1 cellular context compared by ENCODE assay signal in the genomic region with DNA sequence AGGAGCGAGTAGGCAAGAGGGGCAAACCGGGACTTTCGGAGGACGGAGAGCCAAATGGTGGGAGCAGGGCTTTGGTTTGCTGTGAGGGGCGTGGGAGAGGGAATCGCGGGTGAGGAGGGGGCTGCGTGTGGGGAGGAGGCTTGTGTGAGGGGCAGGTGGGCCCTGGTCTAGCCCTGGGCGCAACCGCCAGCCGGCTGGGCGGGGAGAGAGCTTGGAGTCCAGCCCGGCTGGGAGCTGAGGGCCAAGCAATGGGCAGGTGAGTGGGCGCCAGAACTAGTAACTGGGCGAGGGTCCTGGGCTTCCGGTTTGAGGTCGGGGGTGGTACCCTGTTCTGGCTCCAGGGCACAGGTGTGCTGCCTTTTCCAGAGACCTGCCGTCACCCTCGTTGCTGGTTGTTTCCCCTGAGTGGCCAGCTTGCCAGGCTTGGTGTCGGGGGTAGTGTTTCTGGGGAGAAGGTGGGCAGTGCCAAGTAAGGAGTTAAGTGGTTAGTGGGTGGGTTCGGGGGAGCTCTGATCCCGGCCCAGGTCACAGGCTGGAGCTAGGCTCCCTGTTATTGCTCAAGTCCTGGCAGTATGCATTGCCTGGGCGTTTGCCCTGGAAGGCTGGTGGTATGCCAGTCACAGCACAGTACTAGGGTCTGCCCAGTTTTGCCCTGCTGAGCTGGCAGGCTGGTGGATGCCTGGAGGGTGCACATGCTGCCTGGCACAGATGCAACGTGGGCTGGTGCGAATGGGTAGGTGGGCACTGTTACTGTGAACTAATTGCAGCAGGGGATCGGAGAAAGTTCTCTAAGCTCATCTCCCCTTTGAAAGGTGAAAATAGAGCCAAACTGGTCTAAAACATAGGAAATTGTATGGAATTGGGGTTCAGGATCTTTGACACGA.
TF ChIP-seq lines count a peak whose summit lies in the region.

No MANE protein-coding gene starts in this region.

TF ChIP-seq in HepG2, 621 proteins besides CTCF, POLR2A, EP300 and RAD21 (continued from another document):
- TF ChIP-seq ZNF235 (CRISPR knock-in tag; IDR thresholded peaks at IDR 0.05; ENCODE audit: borderline replicate concordance) (no peak), SALL1 (CRISPR knock-in tag; IDR thresholded peaks at IDR 0.05) (no peak), FOXK1 (CRISPR knock-in tag; IDR thresholded peaks at IDR 0.05; ENCODE audit: borderline replicate concordance, low read depth) (no peak), ZNF30 (CRISPR knock-in tag; IDR thresholded peaks at IDR 0.05) (0 out of 2 replicates have a peak, but pooled peaks have one; percentile 75), ZNF572 (CRISPR knock-in tag; IDR thresholded peaks at IDR 0.05) (peak; percentile 75), CEBPB (IDR thresholded peaks at IDR 0.05; ENCODE audit: borderline replicate concordance, low read depth, low read length) (0 out of 2 replicates have a peak, but pooled peaks have one; percentile 3), ZSCAN20 (CRISPR knock-in tag; IDR thresholded peaks at IDR 0.05; ENCODE audit: borderline replicate concordance) (no peak), ELF3 (CRISPR knock-in tag; IDR thresholded peaks at IDR 0.05) (no peak), ZNF619 (CRISPR knock-in tag; IDR thresholded peaks at IDR 0.05) (no peak; the same call in 1 of the 2 replicates), CBFB (CRISPR knock-in tag; IDR thresholded peaks at IDR 0.05) (no peak), MED8 (CRISPR knock-in tag; IDR thresholded peaks at IDR 0.05; ENCODE audit: insufficient replicate concordance) (no peak), ZNF138 (CRISPR knock-in tag; IDR thresholded peaks at IDR 0.05; ENCODE audit: low read depth) (0 out of 2 replicates have a peak, but pooled peaks have one; percentile 7), CC2D1A (CRISPR knock-in tag; IDR thresholded peaks at IDR 0.05) (no peak), ZNF652 (CRISPR knock-in tag; IDR thresholded peaks at IDR 0.05; ENCODE audit: borderline replicate concordance, low read depth) (no peak), SETDB1 (CRISPR knock-in tag; IDR thresholded peaks at IDR 0.05; ENCODE audit: borderline replicate concordance) (peak; percentile 32; the same call in 1 of the 2 replicates), FOXC1 (CRISPR knock-in tag; IDR thresholded peaks at IDR 0.05; ENCODE audit: borderline replicate concordance) (0 out of 2 replicates have a peak, but pooled peaks have one; percentile 61), BRD4 (CRISPR knock-in tag; IDR thresholded peaks at IDR 0.05) (peak; percentile 61), CBX1 (IDR thresholded peaks at IDR 0.05; ENCODE audit: low read depth) (no peak), PCBP1 (IDR thresholded peaks at IDR 0.05; ENCODE audit: borderline replicate concordance, low read depth, low read length) (0 out of 2 replicates have a peak, but pooled peaks have one; percentile 17), ZNF839 (CRISPR knock-in tag; IDR thresholded peaks at IDR 0.05; ENCODE audit: borderline replicate concordance) (no peak), HCFC1 (IDR thresholded peaks at IDR 0.05; ENCODE audit: low read depth, low read length) (no peak), POLR2AphosphoS5 (IDR thresholded peaks at IDR 0.05; ENCODE audit: low read depth, low read length) (no peak), GABPB1 (CRISPR knock-in tag; IDR thresholded peaks at IDR 0.05) (no peak), RBM22 (optimal IDR thresholded peaks at IDR 0.05; ENCODE audit: low read length) (no peak), GLI4 (CRISPR knock-in tag; IDR thresholded peaks at IDR 0.05; ENCODE audit: borderline replicate concordance) (peak; percentile 17; the same call in 1 of the 2 replicates)
- TF ChIP-seq, protein P1, sequence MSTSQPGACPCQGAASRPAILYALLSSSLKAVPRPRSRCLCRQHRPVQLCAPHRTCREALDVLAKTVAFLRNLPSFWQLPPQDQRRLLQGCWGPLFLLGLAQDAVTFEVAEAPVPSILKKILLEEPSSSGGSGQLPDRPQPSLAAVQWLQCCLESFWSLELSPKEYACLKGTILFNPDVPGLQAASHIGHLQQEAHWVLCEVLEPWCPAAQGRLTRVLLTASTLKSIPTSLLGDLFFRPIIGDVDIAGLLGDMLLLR (CRISPR knock-in tag; IDR thresholded peaks at IDR 0.05): no peak
- TF ChIP-seq, protein P2, sequence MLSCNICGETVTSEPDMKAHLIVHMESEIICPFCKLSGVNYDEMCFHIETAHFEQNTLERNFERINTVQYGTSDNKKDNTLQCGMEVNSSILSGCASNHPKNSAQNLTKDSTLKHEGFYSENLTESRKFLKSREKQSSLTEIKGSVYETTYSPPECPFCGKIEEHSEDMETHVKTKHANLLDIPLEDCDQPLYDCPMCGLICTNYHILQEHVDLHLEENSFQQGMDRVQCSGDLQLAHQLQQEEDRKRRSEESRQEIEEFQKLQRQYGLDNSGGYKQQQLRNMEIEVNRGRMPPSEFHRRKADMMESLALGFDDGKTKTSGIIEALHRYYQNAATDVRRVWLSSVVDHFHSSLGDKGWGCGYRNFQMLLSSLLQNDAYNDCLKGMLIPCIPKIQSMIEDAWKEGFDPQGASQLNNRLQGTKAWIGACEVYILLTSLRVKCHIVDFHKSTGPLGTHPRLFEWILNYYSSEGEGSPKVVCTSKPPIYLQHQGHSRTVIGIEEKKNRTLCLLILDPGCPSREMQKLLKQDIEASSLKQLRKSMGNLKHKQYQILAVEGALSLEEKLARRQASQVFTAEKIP (CRISPR knock-in tag; IDR thresholded peaks at IDR 0.05; ENCODE audit: borderline replicate concordance): no peak
- TF ChIP-seq, protein P3, sequence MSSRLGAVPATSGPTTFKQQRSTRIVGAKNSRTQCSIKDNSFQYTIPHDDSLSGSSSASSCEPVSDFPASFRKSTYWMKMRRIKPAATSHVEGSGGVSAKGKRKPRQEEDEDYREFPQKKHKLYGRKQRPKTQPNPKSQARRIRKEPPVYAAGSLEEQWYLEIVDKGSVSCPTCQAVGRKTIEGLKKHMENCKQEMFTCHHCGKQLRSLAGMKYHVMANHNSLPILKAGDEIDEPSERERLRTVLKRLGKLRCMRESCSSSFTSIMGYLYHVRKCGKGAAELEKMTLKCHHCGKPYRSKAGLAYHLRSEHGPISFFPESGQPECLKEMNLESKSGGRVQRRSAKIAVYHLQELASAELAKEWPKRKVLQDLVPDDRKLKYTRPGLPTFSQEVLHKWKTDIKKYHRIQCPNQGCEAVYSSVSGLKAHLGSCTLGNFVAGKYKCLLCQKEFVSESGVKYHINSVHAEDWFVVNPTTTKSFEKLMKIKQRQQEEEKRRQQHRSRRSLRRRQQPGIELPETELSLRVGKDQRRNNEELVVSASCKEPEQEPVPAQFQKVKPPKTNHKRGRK (CRISPR knock-in tag; IDR thresholded peaks at IDR 0.05): no peak
- TF ChIP-seq, protein P4, sequence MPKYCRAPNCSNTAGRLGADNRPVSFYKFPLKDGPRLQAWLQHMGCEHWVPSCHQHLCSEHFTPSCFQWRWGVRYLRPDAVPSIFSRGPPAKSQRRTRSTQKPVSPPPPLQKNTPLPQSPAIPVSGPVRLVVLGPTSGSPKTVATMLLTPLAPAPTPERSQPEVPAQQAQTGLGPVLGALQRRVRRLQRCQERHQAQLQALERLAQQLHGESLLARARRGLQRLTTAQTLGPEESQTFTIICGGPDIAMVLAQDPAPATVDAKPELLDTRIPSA (CRISPR knock-in tag; IDR thresholded peaks at IDR 0.05; ENCODE audit: borderline replicate concordance): peak; percentile 51; the same call in 1 of the 2 replicates
- TF ChIP-seq, protein P5, sequence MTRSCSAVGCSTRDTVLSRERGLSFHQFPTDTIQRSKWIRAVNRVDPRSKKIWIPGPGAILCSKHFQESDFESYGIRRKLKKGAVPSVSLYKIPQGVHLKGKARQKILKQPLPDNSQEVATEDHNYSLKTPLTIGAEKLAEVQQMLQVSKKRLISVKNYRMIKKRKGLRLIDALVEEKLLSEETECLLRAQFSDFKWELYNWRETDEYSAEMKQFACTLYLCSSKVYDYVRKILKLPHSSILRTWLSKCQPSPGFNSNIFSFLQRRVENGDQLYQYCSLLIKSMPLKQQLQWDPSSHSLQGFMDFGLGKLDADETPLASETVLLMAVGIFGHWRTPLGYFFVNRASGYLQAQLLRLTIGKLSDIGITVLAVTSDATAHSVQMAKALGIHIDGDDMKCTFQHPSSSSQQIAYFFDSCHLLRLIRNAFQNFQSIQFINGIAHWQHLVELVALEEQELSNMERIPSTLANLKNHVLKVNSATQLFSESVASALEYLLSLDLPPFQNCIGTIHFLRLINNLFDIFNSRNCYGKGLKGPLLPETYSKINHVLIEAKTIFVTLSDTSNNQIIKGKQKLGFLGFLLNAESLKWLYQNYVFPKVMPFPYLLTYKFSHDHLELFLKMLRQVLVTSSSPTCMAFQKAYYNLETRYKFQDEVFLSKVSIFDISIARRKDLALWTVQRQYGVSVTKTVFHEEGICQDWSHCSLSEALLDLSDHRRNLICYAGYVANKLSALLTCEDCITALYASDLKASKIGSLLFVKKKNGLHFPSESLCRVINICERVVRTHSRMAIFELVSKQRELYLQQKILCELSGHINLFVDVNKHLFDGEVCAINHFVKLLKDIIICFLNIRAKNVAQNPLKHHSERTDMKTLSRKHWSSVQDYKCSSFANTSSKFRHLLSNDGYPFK (CRISPR knock-in tag; IDR thresholded peaks at IDR 0.05; ENCODE audit: borderline replicate concordance): 0 out of 2 replicates have a peak, but pooled peaks have one; percentile 1
- TF ChIP-seq, protein P6, sequence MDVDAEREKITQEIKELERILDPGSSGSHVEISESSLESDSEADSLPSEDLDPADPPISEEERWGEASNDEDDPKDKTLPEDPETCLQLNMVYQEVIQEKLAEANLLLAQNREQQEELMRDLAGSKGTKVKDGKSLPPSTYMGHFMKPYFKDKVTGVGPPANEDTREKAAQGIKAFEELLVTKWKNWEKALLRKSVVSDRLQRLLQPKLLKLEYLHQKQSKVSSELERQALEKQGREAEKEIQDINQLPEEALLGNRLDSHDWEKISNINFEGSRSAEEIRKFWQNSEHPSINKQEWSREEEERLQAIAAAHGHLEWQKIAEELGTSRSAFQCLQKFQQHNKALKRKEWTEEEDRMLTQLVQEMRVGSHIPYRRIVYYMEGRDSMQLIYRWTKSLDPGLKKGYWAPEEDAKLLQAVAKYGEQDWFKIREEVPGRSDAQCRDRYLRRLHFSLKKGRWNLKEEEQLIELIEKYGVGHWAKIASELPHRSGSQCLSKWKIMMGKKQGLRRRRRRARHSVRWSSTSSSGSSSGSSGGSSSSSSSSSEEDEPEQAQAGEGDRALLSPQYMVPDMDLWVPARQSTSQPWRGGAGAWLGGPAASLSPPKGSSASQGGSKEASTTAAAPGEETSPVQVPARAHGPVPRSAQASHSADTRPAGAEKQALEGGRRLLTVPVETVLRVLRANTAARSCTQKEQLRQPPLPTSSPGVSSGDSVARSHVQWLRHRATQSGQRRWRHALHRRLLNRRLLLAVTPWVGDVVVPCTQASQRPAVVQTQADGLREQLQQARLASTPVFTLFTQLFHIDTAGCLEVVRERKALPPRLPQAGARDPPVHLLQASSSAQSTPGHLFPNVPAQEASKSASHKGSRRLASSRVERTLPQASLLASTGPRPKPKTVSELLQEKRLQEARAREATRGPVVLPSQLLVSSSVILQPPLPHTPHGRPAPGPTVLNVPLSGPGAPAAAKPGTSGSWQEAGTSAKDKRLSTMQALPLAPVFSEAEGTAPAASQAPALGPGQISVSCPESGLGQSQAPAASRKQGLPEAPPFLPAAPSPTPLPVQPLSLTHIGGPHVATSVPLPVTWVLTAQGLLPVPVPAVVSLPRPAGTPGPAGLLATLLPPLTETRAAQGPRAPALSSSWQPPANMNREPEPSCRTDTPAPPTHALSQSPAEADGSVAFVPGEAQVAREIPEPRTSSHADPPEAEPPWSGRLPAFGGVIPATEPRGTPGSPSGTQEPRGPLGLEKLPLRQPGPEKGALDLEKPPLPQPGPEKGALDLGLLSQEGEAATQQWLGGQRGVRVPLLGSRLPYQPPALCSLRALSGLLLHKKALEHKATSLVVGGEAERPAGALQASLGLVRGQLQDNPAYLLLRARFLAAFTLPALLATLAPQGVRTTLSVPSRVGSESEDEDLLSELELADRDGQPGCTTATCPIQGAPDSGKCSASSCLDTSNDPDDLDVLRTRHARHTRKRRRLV (CRISPR knock-in tag; IDR thresholded peaks at IDR 0.05): no peak
- TF ChIP-seq, protein P7, sequence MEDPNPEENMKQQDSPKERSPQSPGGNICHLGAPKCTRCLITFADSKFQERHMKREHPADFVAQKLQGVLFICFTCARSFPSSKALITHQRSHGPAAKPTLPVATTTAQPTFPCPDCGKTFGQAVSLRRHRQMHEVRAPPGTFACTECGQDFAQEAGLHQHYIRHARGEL (CRISPR knock-in tag; IDR thresholded peaks at IDR 0.05): no peak
- TF ChIP-seq, protein P8, sequence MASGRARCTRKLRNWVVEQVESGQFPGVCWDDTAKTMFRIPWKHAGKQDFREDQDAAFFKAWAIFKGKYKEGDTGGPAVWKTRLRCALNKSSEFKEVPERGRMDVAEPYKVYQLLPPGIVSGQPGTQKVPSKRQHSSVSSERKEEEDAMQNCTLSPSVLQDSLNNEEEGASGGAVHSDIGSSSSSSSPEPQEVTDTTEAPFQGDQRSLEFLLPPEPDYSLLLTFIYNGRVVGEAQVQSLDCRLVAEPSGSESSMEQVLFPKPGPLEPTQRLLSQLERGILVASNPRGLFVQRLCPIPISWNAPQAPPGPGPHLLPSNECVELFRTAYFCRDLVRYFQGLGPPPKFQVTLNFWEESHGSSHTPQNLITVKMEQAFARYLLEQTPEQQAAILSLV (CRISPR knock-in tag; IDR thresholded peaks at IDR 0.05; ENCODE audit: borderline replicate concordance): 0 out of 2 replicates have a peak, but pooled peaks have one; percentile 19
